Comparison of ENCODE assay signal across 9 cellular contexts in genomic region chr3:151460774-151461450, GRCh38. TPM values are rescaled to one million over a fixed set of nuclear protein-coding genes. Genes with fewer than 3 reads are reported as not detected.
DNase-seq lines count a peak whose midpoint lies in the region; ATAC-seq and TF ChIP-seq lines count a peak whose summit lies in the region.
"Had no signal": no experiment of that assay in that cellular context is flagged by ENCODE, and none has a peak within 500 bp of the region (broad histone marks: within the 10 kb centered on the region; RNA-seq: fewer than 3 reads in every experiment).

TSS of gene IGSF10 (minus strand) at chr3:151461061. CDS start at chr3:151458709, 2,352 bp downstream.

- no peak within 1 kb of the TSS for H3K27ac ChIP-seq in testis
- H3K27ac ChIP-seq: C4-2B had no signal

- no peaks in the 10 kb centered on the region for H3K9me3 ChIP-seq in testis

- no peaks in the 10 kb centered on the region for H3K9me3 Mint-ChIP-seq in brain
- H3K9me3 Mint-ChIP-seq in effector memory CD8-positive, alpha-beta T cell, result no peaks in the 10 kb centered on the region

- DNase-seq in NCI-H2029 treated with DMSO at 0.1 percent for 48 hours (lab: John Stamatoyannopoulos, UW), result peak; percentile 2
- no peak for DNase-seq in NCI-H2029 (lab: John Stamatoyannopoulos, UW)
- DNase-seq in left lobe of liver (ENCODE audit: low spot score), result no peak
- peak; percentile 35 for DNase-seq in testis
- DNase-seq in effector memory CD8-positive, alpha-beta T cell, result no peak
- DNase-seq in stimulated activated CD4-positive, alpha-beta T cell treated with anti-CD3 and anti-CD28 coated beads, Interleukin-2, amount 100 ng/mL, for 48 hours, result no peak

- peaks cover 17% of the 10 kb centered on the region for H3K4me1 Mint-ChIP-seq in brain
- H3K4me1 Mint-ChIP-seq in effector memory CD8-positive, alpha-beta T cell (ENCODE audit: low read depth in 2 of 2), result no peaks in the 10 kb centered on the region

- 8 to 13% methylated on average over 30 to 40 of the region's 40 CpGs for WGBS in testis, 2 donors

- ATAC-seq in left lobe of liver (peak; percentile 70), HG03460 (IDR thresholded peaks at IDR 0.05; ENCODE audit: unreplicated experiment) (no peak)
- no peak for ATAC-seq in effector memory CD8-positive, alpha-beta T cell (replicated peaks)

- intact Hi-C loops in testis (cut with DNase I; ENCODE audit: low total_unique reads), result no loop called here

- H3K4me1 ChIP-seq in testis, result peaks cover 4% of the 10 kb centered on the region

- H3K27ac Mint-ChIP-seq in brain, result peak within 1 kb of the TSS in 1 of 5 experiments; percentile 21
- no peak within 1 kb of the TSS for H3K27ac Mint-ChIP-seq in effector memory CD8-positive, alpha-beta T cell

- peak within 1 kb of the TSS; percentile 10 to 54 for H3K4me3 ChIP-seq in testis

- no peak for TF ChIP-seq POLR2A in testis (IDR thresholded peaks at IDR 0.05)

- H3K36me3 ChIP-seq in testis (ENCODE audit: low read depth, missing control alignments), result no peaks in the 10 kb centered on the region

- H3K36me3 Mint-ChIP-seq in brain, result no peaks in the 10 kb centered on the region
- H3K36me3 Mint-ChIP-seq in effector memory CD8-positive, alpha-beta T cell (ENCODE audit: insufficient read depth), result no peaks in the 10 kb centered on the region

- H3K27me3 Mint-ChIP-seq in brain, result peaks cover 15% of the 10 kb centered on the region
- peaks cover 48 to 76% of the 10 kb centered on the region in 2 donors for H3K27me3 Mint-ChIP-seq in effector memory CD8-positive, alpha-beta T cell

- TF ChIP-seq CTCF in brain (conservative IDR thresholded peaks at IDR 0.05) (no peak), testis (IDR thresholded peaks at IDR 0.05) (no peak)

- peak within 1 kb of the TSS; percentile 73 to 83 (median 78) for H3K4me3 Mint-ChIP-seq in brain
- no peak within 1 kb of the TSS for H3K4me3 Mint-ChIP-seq in effector memory CD8-positive, alpha-beta T cell

- no peaks in the 10 kb centered on the region for H3K27me3 ChIP-seq in testis

RNA-seq across cellular contexts. Expression of gene IGSF10, which starts in this region (rescaled TPM):
- 10.2 TPM for polyA plus RNA-seq in brain (ENCODE audit: insufficient read depth, low read depth, low replicate concordance)
- total RNA-seq in left lobe of liver, result 0.28 TPM
- 10 to 100 TPM in 1 of 2 donors, 1 to 10 TPM in 1; 5.6 to 12.3 TPM for total RNA-seq in testis
- 26.1 TPM for polyA plus RNA-seq in testis (ENCODE audit: insufficient read depth, low read depth, low replicate concordance)

Comparison
In these comparisons a context has a peak if more than half of its experiments do, and no peak if none do; other contexts are left out.
1. DNase-seq: peak in NCI-H2029 treated with DMSO at 0.1 percent for 48 hours (single experiment) and testis (single experiment); none in NCI-H2029 (single experiment), left lobe of liver (single experiment), effector memory CD8-positive, alpha-beta T cell (0 of 3) and stimulated activated CD4-positive, alpha-beta T cell treated with anti-CD3 and anti-CD28 coated beads, Interleukin-2, amount 100 ng/mL, for 48 hours (0 of 2).
2. Peak in ATAC-seq in left lobe of liver; RNA of the gene not detected or under 1 TPM.
3. H3K4me3 Mint-ChIP-seq: peak in brain (5 of 5); none in effector memory CD8-positive, alpha-beta T cell (0 of 2).